ENCODE assay signal across 1 cellular context in genomic region chr15:50265620-50266019, GRCh38.
TF ChIP-seq lines count a peak whose summit lies in the region.

HDC (minus strand) TSS chr15:50265726; CDS start chr15:50265623, 103 bp downstream.

TF ChIP-seq in H1, 55 proteins besides CTCF, POLR2A, EP300 and RAD21:
- TF ChIP-seq TAF1 (IDR thresholded peaks at IDR 0.05; ENCODE audit: low read depth, low read length) = no peak
- TF ChIP-seq NANOG (IDR thresholded peaks at IDR 0.05; ENCODE audit: insufficient read depth, low read depth, low read length, poor library complexity, severe bottlenecking) = no peak
- no peak for TF ChIP-seq EGR1 (IDR thresholded peaks at IDR 0.05; ENCODE audit: borderline replicate concordance, low read depth, low read length)
- TF ChIP-seq RBBP5 (IDR thresholded peaks at IDR 0.05; ENCODE audit: borderline replicate concordance, low read depth, low read length) = no peak
- TF ChIP-seq HDAC6 (IDR thresholded peaks at IDR 0.05; ENCODE audit: low read depth, low read length) = no peak
- TF ChIP-seq E2F6 (IDR thresholded peaks at IDR 0.05) = no peak
- TF ChIP-seq ATF2 (IDR thresholded peaks at IDR 0.05; ENCODE audit: low read length) = no peak
- TF ChIP-seq CREB1 (IDR thresholded peaks at IDR 0.05) = no peak
- no peak for TF ChIP-seq RFX5 (IDR thresholded peaks at IDR 0.05; ENCODE audit: borderline replicate concordance, low read depth, low read length)
